Comparison of ENCODE assay signal across 9 cellular contexts in the genomic region with DNA sequence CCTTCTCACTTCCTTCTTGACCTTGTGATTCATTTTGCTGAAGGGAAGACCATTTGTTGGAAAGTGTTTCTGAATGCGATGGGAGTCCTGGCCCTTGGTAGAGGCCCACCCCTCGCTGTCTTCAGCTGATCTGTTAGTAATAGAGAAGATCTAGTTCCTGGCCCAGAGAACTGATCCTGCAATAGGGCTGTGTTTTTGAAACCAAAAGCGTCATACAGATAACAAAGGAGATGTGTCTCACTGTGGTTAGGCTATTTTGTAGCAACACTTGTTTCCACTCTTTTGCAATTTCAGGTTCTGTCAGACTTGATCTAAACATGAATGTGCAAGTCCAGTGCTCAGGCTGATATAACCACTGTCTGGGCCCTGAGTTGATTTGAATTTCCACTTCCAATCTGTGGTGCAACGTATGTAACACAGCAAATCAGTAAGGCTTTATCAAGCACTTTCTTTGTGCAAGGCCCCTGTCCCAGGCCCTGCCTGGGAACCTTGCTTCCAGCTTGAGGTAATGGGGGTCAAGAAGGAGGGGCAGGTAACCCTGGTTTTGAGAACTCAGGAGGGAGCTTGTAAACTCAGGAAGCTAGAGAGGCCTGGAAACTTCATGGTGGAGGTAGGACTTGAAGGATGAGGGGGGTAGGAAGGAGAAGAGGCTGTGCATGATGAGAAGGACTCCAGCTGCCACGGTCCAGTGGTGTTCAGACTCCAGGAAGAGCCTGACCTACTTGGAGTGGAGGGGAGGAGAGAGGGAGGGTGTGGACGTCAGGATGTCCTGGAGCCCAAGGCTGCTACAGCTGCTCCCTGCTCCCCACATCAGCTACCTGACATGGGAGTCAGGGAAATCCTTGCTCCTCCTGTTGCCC. TPM values are rescaled to one million over a fixed set of nuclear protein-coding genes. Genes with fewer than 3 reads are reported as not detected.
DNase-seq lines count a peak whose midpoint lies in the region; ATAC-seq, FAIRE-seq and TF ChIP-seq lines count a peak whose summit lies in the region.
"Had no signal": no experiment of that assay in that cellular context is flagged by ENCODE, and none has a peak within 500 bp of the region (broad histone marks: within the 10 kb centered on the region; RNA-seq: fewer than 3 reads in every experiment).

No MANE protein-coding gene starts in this region.

- no peaks in the 10 kb centered on the region for H3K36me3 ChIP-seq in right lobe of liver

- in situ Hi-C loops in Caki2 (cut with HindIII; ENCODE audit: low pct_unique_long_range_greater_than_20kb, low sequenced_read_pairs), result no loop called here

- no peak overlapping the region for H3K4me3 ChIP-seq in right lobe of liver

- DNase-seq in Caki2 (ENCODE audit: low read depth) (peak; percentile 14), right lobe of liver (no peak), chondrocyte (ENCODE audit: low spot score) (no peak), H54 (ENCODE audit: insufficient read length, low spot score) (no peak), cortex of kidney (lab: John Stamatoyannopoulos, UW) (no peak)
- DNase-seq in activated CD8-positive, alpha-beta memory T cell treated with anti-CD3 and anti-CD28 coated beads, Interleukin-2, amount 50 U/mL, for 48 hours, result peak; percentile 63

- no peak for FAIRE-seq in H54 (lab: Jason Lieb, UNC)

- no peak overlapping the region for H3K27ac Mint-ChIP-seq in chondrocyte (ENCODE audit: unreplicated experiment)

- H3K4me3 Mint-ChIP-seq in chondrocyte (ENCODE audit: unreplicated experiment), result no peak overlapping the region

- TF ChIP-seq POLR2A in right lobe of liver (IDR thresholded peaks at IDR 0.05) (peak; percentile 26), H54 (IDR thresholded peaks at IDR 0.05; ENCODE audit: low read depth, low read length) (no peak)

- TF ChIP-seq CTCF in right lobe of liver (IDR thresholded peaks at IDR 0.05) (no peak), chondrocyte (IDR thresholded peaks at IDR 0.05) (no peak)

- no peaks in the 10 kb centered on the region for H3K27me3 Mint-ChIP-seq in chondrocyte (ENCODE audit: low read depth)

- H3K36me3 Mint-ChIP-seq in chondrocyte (ENCODE audit: low read depth), result no peaks in the 10 kb centered on the region

- H3K27me3 ChIP-seq in right lobe of liver, result no peaks in the 10 kb centered on the region

- ATAC-seq in GM19467 (IDR thresholded peaks at IDR 0.05; ENCODE audit: unreplicated experiment) (peak; percentile 46), HG03558 (IDR thresholded peaks at IDR 0.05; ENCODE audit: extremely low read depth, unreplicated experiment) (peak; percentile 48), right lobe of liver (peak; percentile 34 to 55 (median 43))
- ATAC-seq: HCT116 had no signal

- H3K9me3 ChIP-seq in right lobe of liver, result no peaks in the 10 kb centered on the region

- no peaks in the 10 kb centered on the region for H3K4me1 ChIP-seq in right lobe of liver

- intact Hi-C loops in right lobe of liver (cut with DNase I), result no loop called here

- H3K9me3 Mint-ChIP-seq in chondrocyte (ENCODE audit: low read depth), result no peaks in the 10 kb centered on the region

- H3K27ac ChIP-seq in right lobe of liver, result peak overlapping the region; percentile 31 to 62 (median 57)

- WGBS in right lobe of liver (ENCODE audit: insufficient coverage, low coverage, low lambda C conversion rate, missing lambda C conversion rate), result 54% methylated on average over 6 of the region's 6 CpGs

- peaks cover 4% of the 10 kb centered on the region for H3K4me1 Mint-ChIP-seq in chondrocyte (ENCODE audit: low read depth)

RNA-seq across cellular contexts. Expression of gene SRGN, which starts 42.2 kb away (rescaled TPM):
- total RNA-seq in Caki2 (2014; rRNA removed; shearing (Covaris generic); ENCODE audit: low replicate concordance), result 288 and 293 TPM in 2 replicates
- total RNA-seq in right lobe of liver (10 to 100 TPM; 20.0 to 95.1 (median 31.9) TPM), chondrocyte (10.3 to 16.1 TPM (median 16.0 TPM) in 3 replicates)

RNA-seq across cellular contexts. Expression of gene KIFBP, which starts 57.1 kb away (rescaled TPM):
- 37.3 and 41.5 TPM in 2 replicates for total RNA-seq in Caki2 (2014; rRNA removed; shearing (Covaris generic); ENCODE audit: low replicate concordance)
- total RNA-seq in right lobe of liver (10 to 100 TPM in 2 of 6 experiments, 1 to 10 TPM in 4; 6.6 to 11.8 (median 9.0) TPM), chondrocyte (40.0 to 43.3 TPM (median 43.2 TPM) in 3 replicates)

Comparison
In these comparisons a context has a peak if more than half of its experiments do, and no peak if none do; other contexts are left out.
1. DNase-seq: peak in Caki2 (single experiment) and activated CD8-positive, alpha-beta memory T cell treated with anti-CD3 and anti-CD28 coated beads, Interleukin-2, amount 50 U/mL, for 48 hours (single experiment); none in right lobe of liver (0 of 3), chondrocyte (single experiment), H54 (single experiment) and cortex of kidney (single experiment).
2. Peak in every context shown above with its lines, with median percentiles within 50 percentile points of each other: ATAC-seq.